ENCODE assay signal across 8 cellular contexts in genomic region chr11:57638005-57638760, GRCh38. TPM values are rescaled to one million over a fixed set of nuclear protein-coding genes. Genes with fewer than 3 reads are reported as not detected.
DNase-seq lines count a peak whose midpoint lies in the region; ATAC-seq and TF ChIP-seq lines count a peak whose summit lies in the region.

No MANE protein-coding gene starts in this region.

- peaks cover 17% of the 10 kb centered on the region for H3K4me1 Mint-ChIP-seq in stimulated activated naive CD8-positive, alpha-beta T cell treated with anti-CD3 and anti-CD28 coated beads, Interleukin-15, Interleukin-2, amounts not matched to agents 100 ng/mL and 50 ng/mL, for 24 hours (ENCODE audit: low read depth)

- H3K27ac Mint-ChIP-seq in stimulated activated naive CD8-positive, alpha-beta T cell treated with anti-CD3 and anti-CD28 coated beads, Interleukin-15, Interleukin-2, amounts not matched to agents 100 ng/mL and 50 ng/mL, for 24 hours, result peak overlapping the region; percentile 70

- peaks cover 23% of the 10 kb centered on the region for H3K27me3 Mint-ChIP-seq in stimulated activated naive CD8-positive, alpha-beta T cell treated with anti-CD3 and anti-CD28 coated beads, Interleukin-15, Interleukin-2, amounts not matched to agents 100 ng/mL and 50 ng/mL, for 24 hours

- TF ChIP-seq CTCF in RWPE1 (conservative IDR thresholded peaks at IDR 0.05; ENCODE audit: low read depth) (no peak), liver (IDR thresholded peaks at IDR 0.05; ENCODE audit: low read depth, low read length, missing input control) (no peak)

- no peaks in the 10 kb centered on the region for H3K36me3 ChIP-seq in ectodermal cell (ENCODE audit: control insufficient read depth, insufficient read depth, low read length)
- H3K36me3 ChIP-seq in liver (ENCODE audit: control insufficient read depth in 4 of 4, insufficient read depth in 3 of 4, low read depth in 1 of 4, low read length in 3 of 4), result no peaks in the 10 kb centered on the region

- no peak for TF ChIP-seq RAD21 in liver (IDR thresholded peaks at IDR 0.05)

- peaks cover 27% of the 10 kb centered on the region for H3K4me1 ChIP-seq in ectodermal cell (ENCODE audit: control insufficient read depth, insufficient read depth, low read length)
- peaks cover 13 to 36% (median 19%) of the 10 kb centered on the region in 4 donors for H3K4me1 ChIP-seq in liver (ENCODE audit: control insufficient read depth in 4 of 4, insufficient read depth in 4 of 4, low read length in 3 of 4)

- H3K9me3 Mint-ChIP-seq in stimulated activated naive CD8-positive, alpha-beta T cell treated with anti-CD3 and anti-CD28 coated beads, Interleukin-15, Interleukin-2, amounts not matched to agents 100 ng/mL and 50 ng/mL, for 24 hours, result no peaks in the 10 kb centered on the region

- H3K27ac ChIP-seq in RWPE1 (peak overlapping the region; percentile 84), ectodermal cell (ENCODE audit: insufficient read depth, low read depth, low read length, poor library complexity, severe bottlenecking) (peak overlapping the region; percentile 98), liver (ENCODE audit: low read depth in 1 of 2, low read length in 2 of 2) (peak overlapping the region; percentile 61 to 67)

- peak overlapping the region; percentile 82 for H3K4me3 Mint-ChIP-seq in stimulated activated naive CD8-positive, alpha-beta T cell treated with anti-CD3 and anti-CD28 coated beads, Interleukin-15, Interleukin-2, amounts not matched to agents 100 ng/mL and 50 ng/mL, for 24 hours

- DNase-seq in ELF-1 (ENCODE audit: low read depth, low spot score) (peak; percentile 95), HS-5 (ENCODE audit: low read depth) (peak; percentile 79), RWPE1 (ENCODE audit: low spot score) (peak; percentile 98)
- no peak for DNase-seq in NK-92 treated with Interleukin-12 subunit alpha and Interleukin-12 subunit beta, amount 100 ng/mL, for 24 hours (lab: John Stamatoyannopoulos, UW)

- ATAC-seq in GM21526 (IDR thresholded peaks at IDR 0.05; ENCODE audit: low FRiP score, unreplicated experiment), result no peak

- POLR2A ChIA-PET in RWPE1 (lab: Yijun Ruan, JAX; ENCODE audit: low non-redundant PET), result interaction anchor here (0.7 kb wide), 1 partner anchor 1263 kb away, joined by 4 read pairs; no protein-coding TSS in a partner anchor

- no peaks in the 10 kb centered on the region for H3K36me3 Mint-ChIP-seq in stimulated activated naive CD8-positive, alpha-beta T cell treated with anti-CD3 and anti-CD28 coated beads, Interleukin-15, Interleukin-2, amounts not matched to agents 100 ng/mL and 50 ng/mL, for 24 hours (ENCODE audit: low read depth)

- H3K4me3 ChIP-seq in ectodermal cell (ENCODE audit: insufficient read depth, low read depth, low read length) (peak overlapping the region; percentile 95), liver (ENCODE audit: low read depth in 1 of 3, low read length in 3 of 3) (peak overlapping the region; percentile 52 to 75 (median 61))

- H3K9ac ChIP-seq in liver (ENCODE audit: low read depth in 1 of 2, low read length in 2 of 2), result peak overlapping the region in 1 of 2 donors; percentile 22

- CTCF ChIA-PET in RWPE1 (lab: Yijun Ruan, JAX), result interaction anchor here (0.6 to 4.0 kb wide), 3 partner anchors 71 to 180 kb away, joined by 3 to 18 read pairs (median 5); partner anchors contain the start of gene UBE2L6

- H3K27me3 ChIP-seq in ectodermal cell (ENCODE audit: control insufficient read depth, insufficient read depth, low read length, poor library complexity, severe bottlenecking) (no peaks in the 10 kb centered on the region), liver (ENCODE audit: control insufficient read depth in 4 of 4, insufficient read depth in 4 of 4, low read length in 3 of 4) (no peaks in the 10 kb centered on the region)

- H3K9me3 ChIP-seq in ectodermal cell (ENCODE audit: control insufficient read depth, low read length) (no peaks in the 10 kb centered on the region), liver (ENCODE audit: control insufficient read depth in 4 of 4, low read length in 3 of 4) (no peaks in the 10 kb centered on the region)

- WGBS in ectodermal cell, 2 experiments, result 0% methylated on average over 46 of the region's 46 CpGs
- WGBS in liver, result 11% methylated on average over 46 of the region's 46 CpGs

TF ChIP-seq in liver, 16 proteins besides CTCF, POLR2A, EP300 and RAD21:
- TF ChIP-seq YY1 (IDR thresholded peaks at IDR 0.05) (peak; percentile 66), NR2F2 (IDR thresholded peaks at IDR 0.05) (no peak)

RNA-seq across cellular contexts. Expression of gene YPEL4, which starts 11.5 kb away (rescaled TPM):
- polyA plus RNA-seq in ectodermal cell (2013, experiment 1 of 4), result not detected
- polyA plus RNA-seq in ectodermal cell (2013, experiment 2 of 4), result 0.41 TPM
- polyA plus RNA-seq in ectodermal cell (2013, experiment 3 of 4), result 0.16 TPM
- 0.16 TPM for polyA plus RNA-seq in ectodermal cell (2013, experiment 4 of 4)
- 10 to 100 TPM in 1 of 2 donors, under 1 TPM in 1; 0.08 to 19.9 TPM for total RNA-seq in liver
- polyA plus RNA-seq in liver, result under 1 TPM; 0.14 to 0.31 TPM

RNA-seq across cellular contexts. Expression of gene CLP1, which starts 19.4 kb away (rescaled TPM):
- 26.7 TPM for polyA plus RNA-seq in ectodermal cell (2013, experiment 1 of 4)
- polyA plus RNA-seq in ectodermal cell (2013, experiment 2 of 4), result 21.1 TPM
- polyA plus RNA-seq in ectodermal cell (2013, experiment 3 of 4), result 19.2 TPM
- polyA plus RNA-seq in ectodermal cell (2013, experiment 4 of 4), result 19.0 TPM
- total RNA-seq in liver, result 10 to 100 TPM; 10.1 to 12.3 TPM
- polyA plus RNA-seq in liver, result 1 to 10 TPM; 5.9 to 6.6 TPM

RNA-seq across cellular contexts. Expression of gene ZDHHC5, which starts 29.7 kb away (rescaled TPM):
- 34.4 TPM for polyA plus RNA-seq in ectodermal cell (2013, experiment 1 of 4)
- 37.4 TPM for polyA plus RNA-seq in ectodermal cell (2013, experiment 2 of 4)
- polyA plus RNA-seq in ectodermal cell (2013, experiment 3 of 4), result 27.3 TPM
- polyA plus RNA-seq in ectodermal cell (2013, experiment 4 of 4), result 27.5 TPM
- 10 to 100 TPM; 27.1 to 31.4 TPM for total RNA-seq in liver
- polyA plus RNA-seq in liver, result 10 to 100 TPM in 1 of 2 donors, 1 to 10 TPM in 1; 7.2 to 25.1 TPM

RNA-seq across cellular contexts. Expression of gene SERPING1, which starts 40.7 kb away (rescaled TPM):
- 110 TPM for polyA plus RNA-seq in ectodermal cell (2013, experiment 1 of 4)
- polyA plus RNA-seq in ectodermal cell (2013, experiment 2 of 4), result 98.4 TPM
- polyA plus RNA-seq in ectodermal cell (2013, experiment 3 of 4), result 111 TPM
- 127 TPM for polyA plus RNA-seq in ectodermal cell (2013, experiment 4 of 4)
- total RNA-seq in liver, result 100 to 1,000 TPM; 235 to 541 TPM
- polyA plus RNA-seq in liver, result 1,000 to 10,000 TPM; 2,487 to 2,911 TPM
